In genomic region chr3:186783070-186783730, GRCh38 we compare ENCODE assay signal across 1 cellular context.
A peak's percentile ranks its signal among the peaks of the same experiment; 100 is the strongest.
TF ChIP-seq lines count a peak whose summit lies in the region.

EIF4A2 (plus strand) TSS chr3:186783577; CDS start chr3:186783611, 34 bp downstream.

TF ChIP-seq in K562, 482 proteins besides CTCF, POLR2A, EP300 and RAD21 (continued from another document and continues in another):
- TF ChIP-seq NR2F6 (CRISPR knock-in tag; IDR thresholded peaks at IDR 0.05) (0 out of 2 replicates have a peak, but pooled peaks have one; percentile 22), C11orf30 (IDR thresholded peaks at IDR 0.05; ENCODE audit: low read depth) (no peak; the same call in 1 of the 2 replicates), MAFF (IDR thresholded peaks at IDR 0.05; ENCODE audit: low read length) (no peak), CXXC5 (CRISPR knock-in tag; IDR thresholded peaks at IDR 0.05) (peak; percentile 100), FOXK1 (CRISPR knock-in tag; IDR thresholded peaks at IDR 0.05; ENCODE audit: borderline replicate concordance) (0 out of 2 replicates have a peak, but pooled peaks have one; percentile 72), POLR2H (tag; IDR thresholded peaks at IDR 0.05; ENCODE audit: low read depth) (peak; percentile 99), POLR2AphosphoS2 (IDR thresholded peaks at IDR 0.05; ENCODE audit: low read length) (peak; percentile 95; the same call in 1 of the 2 replicates), GTF2A2 (tag; IDR thresholded peaks at IDR 0.05) (peak; percentile 100), THRAP3 (IDR thresholded peaks at IDR 0.05; ENCODE audit: borderline replicate concordance) (peak; percentile 86; the same call in 1 of the 2 replicates), ZNF592 (IDR thresholded peaks at IDR 0.05) (peak; percentile 60; the same call in 1 of the 2 replicates), CTCFL (IDR thresholded peaks at IDR 0.05; ENCODE audit: borderline replicate concordance, insufficient read depth, low read depth, low read length, poor library complexity, severe bottlenecking) (peak; percentile 20), CEBPZ (IDR thresholded peaks at IDR 0.05; ENCODE audit: borderline replicate concordance, low read depth, low read length) (peak; percentile 2; the same call in 1 of the 2 replicates), ZZZ3 (IDR thresholded peaks at IDR 0.05) (peak; percentile 92), POLR2G (IDR thresholded peaks at IDR 0.05; ENCODE audit: low read depth, low read length) (peak; percentile 93), ZNF584 (CRISPR knock-in tag; IDR thresholded peaks at IDR 0.05; ENCODE audit: low read depth) (peak; percentile 50), XRCC3 (IDR thresholded peaks at IDR 0.05) (no peak; the same call in 1 of the 2 replicates), MEIS2 (IDR thresholded peaks at IDR 0.05; ENCODE audit: partially characterized antibody) (peak; percentile 24), POLR2AphosphoS5 (IDR thresholded peaks at IDR 0.05; ENCODE audit: control insufficient read depth, insufficient read depth, low read depth, low read length) (peak; percentile 99), ZBTB12 (CRISPR knock-in tag; IDR thresholded peaks at IDR 0.05) (peak; percentile 64; the same call in 1 of the 2 replicates), ZNF12 (CRISPR knock-in tag; IDR thresholded peaks at IDR 0.05) (0 out of 2 replicates have a peak, but pooled peaks have one; percentile 39), PCBP1 (IDR thresholded peaks at IDR 0.05; ENCODE audit: low read depth, low read length, poor library complexity, severe bottlenecking) (peak; percentile 90), ARNT (IDR thresholded peaks at IDR 0.05) (peak; percentile 90 to 97), ZNF3 (CRISPR knock-in tag; IDR thresholded peaks at IDR 0.05) (peak; percentile 66; the same call in 1 of the 2 replicates), L3MBTL2 (IDR thresholded peaks at IDR 0.05) (peak; percentile 79), ZNF184 (CRISPR knock-in tag; IDR thresholded peaks at IDR 0.05) (no peak), CGGBP1 (CRISPR knock-in tag; IDR thresholded peaks at IDR 0.05) (0 out of 2 replicates have a peak, but pooled peaks have one; percentile 16), ATF3 (IDR thresholded peaks at IDR 0.05) (peak; percentile 85), ATF3 (CRISPR knock-in tag; conservative IDR thresholded peaks at IDR 0.05) (0 out of 2 replicates have a peak, but pooled peaks have one; percentile 41), ATF1 (CRISPR knock-in tag; IDR thresholded peaks at IDR 0.05) (peak; percentile 61; the same call in 1 of the 2 replicates), ATF1 (tag; IDR thresholded peaks at IDR 0.05) (peak; percentile 93)
- TF ChIP-seq, protein P1, sequence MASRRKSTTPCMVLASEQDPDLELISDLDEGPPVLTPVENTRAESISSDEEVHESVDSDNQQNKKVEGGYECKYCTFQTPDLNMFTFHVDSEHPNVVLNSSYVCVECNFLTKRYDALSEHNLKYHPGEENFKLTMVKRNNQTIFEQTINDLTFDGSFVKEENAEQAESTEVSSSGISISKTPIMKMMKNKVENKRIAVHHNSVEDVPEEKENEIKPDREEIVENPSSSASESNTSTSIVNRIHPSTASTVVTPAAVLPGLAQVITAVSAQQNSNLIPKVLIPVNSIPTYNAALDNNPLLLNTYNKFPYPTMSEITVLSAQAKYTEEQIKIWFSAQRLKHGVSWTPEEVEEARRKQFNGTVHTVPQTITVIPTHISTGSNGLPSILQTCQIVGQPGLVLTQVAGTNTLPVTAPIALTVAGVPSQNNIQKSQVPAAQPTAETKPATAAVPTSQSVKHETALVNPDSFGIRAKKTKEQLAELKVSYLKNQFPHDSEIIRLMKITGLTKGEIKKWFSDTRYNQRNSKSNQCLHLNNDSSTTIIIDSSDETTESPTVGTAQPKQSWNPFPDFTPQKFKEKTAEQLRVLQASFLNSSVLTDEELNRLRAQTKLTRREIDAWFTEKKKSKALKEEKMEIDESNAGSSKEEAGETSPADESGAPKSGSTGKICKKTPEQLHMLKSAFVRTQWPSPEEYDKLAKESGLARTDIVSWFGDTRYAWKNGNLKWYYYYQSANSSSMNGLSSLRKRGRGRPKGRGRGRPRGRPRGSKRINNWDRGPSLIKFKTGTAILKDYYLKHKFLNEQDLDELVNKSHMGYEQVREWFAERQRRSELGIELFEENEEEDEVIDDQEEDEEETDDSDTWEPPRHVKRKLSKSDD (conservative IDR thresholded peaks at IDR 0.05; ENCODE audit: low read length) = 0 out of 2 replicates have a peak, but pooled peaks have one; percentile 15
- TF ChIP-seq, protein P2, sequence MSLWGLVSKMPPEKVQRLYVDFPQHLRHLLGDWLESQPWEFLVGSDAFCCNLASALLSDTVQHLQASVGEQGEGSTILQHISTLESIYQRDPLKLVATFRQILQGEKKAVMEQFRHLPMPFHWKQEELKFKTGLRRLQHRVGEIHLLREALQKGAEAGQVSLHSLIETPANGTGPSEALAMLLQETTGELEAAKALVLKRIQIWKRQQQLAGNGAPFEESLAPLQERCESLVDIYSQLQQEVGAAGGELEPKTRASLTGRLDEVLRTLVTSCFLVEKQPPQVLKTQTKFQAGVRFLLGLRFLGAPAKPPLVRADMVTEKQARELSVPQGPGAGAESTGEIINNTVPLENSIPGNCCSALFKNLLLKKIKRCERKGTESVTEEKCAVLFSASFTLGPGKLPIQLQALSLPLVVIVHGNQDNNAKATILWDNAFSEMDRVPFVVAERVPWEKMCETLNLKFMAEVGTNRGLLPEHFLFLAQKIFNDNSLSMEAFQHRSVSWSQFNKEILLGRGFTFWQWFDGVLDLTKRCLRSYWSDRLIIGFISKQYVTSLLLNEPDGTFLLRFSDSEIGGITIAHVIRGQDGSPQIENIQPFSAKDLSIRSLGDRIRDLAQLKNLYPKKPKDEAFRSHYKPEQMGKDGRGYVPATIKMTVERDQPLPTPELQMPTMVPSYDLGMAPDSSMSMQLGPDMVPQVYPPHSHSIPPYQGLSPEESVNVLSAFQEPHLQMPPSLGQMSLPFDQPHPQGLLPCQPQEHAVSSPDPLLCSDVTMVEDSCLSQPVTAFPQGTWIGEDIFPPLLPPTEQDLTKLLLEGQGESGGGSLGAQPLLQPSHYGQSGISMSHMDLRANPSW (CRISPR knock-in tag; IDR thresholded peaks at IDR 0.05) = no peak
- TF ChIP-seq, protein P3, sequence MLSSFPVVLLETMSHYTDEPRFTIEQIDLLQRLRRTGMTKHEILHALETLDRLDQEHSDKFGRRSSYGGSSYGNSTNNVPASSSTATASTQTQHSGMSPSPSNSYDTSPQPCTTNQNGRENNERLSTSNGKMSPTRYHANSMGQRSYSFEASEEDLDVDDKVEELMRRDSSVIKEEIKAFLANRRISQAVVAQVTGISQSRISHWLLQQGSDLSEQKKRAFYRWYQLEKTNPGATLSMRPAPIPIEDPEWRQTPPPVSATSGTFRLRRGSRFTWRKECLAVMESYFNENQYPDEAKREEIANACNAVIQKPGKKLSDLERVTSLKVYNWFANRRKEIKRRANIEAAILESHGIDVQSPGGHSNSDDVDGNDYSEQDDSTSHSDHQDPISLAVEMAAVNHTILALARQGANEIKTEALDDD (IDR thresholded peaks at IDR 0.05) = peak; percentile 51
- TF ChIP-seq, protein P4, sequence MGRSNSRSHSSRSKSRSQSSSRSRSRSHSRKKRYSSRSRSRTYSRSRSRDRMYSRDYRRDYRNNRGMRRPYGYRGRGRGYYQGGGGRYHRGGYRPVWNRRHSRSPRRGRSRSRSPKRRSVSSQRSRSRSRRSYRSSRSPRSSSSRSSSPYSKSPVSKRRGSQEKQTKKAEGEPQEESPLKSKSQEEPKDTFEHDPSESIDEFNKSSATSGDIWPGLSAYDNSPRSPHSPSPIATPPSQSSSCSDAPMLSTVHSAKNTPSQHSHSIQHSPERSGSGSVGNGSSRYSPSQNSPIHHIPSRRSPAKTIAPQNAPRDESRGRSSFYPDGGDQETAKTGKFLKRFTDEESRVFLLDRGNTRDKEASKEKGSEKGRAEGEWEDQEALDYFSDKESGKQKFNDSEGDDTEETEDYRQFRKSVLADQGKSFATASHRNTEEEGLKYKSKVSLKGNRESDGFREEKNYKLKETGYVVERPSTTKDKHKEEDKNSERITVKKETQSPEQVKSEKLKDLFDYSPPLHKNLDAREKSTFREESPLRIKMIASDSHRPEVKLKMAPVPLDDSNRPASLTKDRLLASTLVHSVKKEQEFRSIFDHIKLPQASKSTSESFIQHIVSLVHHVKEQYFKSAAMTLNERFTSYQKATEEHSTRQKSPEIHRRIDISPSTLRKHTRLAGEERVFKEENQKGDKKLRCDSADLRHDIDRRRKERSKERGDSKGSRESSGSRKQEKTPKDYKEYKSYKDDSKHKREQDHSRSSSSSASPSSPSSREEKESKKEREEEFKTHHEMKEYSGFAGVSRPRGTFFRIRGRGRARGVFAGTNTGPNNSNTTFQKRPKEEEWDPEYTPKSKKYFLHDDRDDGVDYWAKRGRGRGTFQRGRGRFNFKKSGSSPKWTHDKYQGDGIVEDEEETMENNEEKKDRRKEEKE (IDR thresholded peaks at IDR 0.05; ENCODE audit: borderline replicate concordance in 1 of 2, control insufficient read depth in 1 of 2, low read depth in 2 of 2, low read length in 1 of 2) = 0 out of 4 replicates have a peak, but pooled peaks of 1 of the 2 experiments have one; percentile 38
